ENCODE assay signal across 9 cellular contexts in genomic region chr7:22675917-22676343, GRCh38. TPM values are rescaled to one million over a fixed set of nuclear protein-coding genes. Genes with fewer than 3 reads are reported as not detected.
DNase-seq lines count a peak whose midpoint lies in the region; FAIRE-seq and TF ChIP-seq lines count a peak whose summit lies in the region.
"Had no signal": no experiment of that assay in that cellular context is flagged by ENCODE, and none has a peak within 500 bp of the region (broad histone marks: within the 10 kb centered on the region; RNA-seq: fewer than 3 reads in every experiment).

No MANE protein-coding gene starts in this region.

- TF ChIP-seq CTCF in fibroblast of pulmonary artery (IDR thresholded peaks at IDR 0.05; ENCODE audit: low read length, missing control alignments) = no peak

- peak; percentile 22 for DNase-seq in A172 (ENCODE audit: low spot score)
- no peak for DNase-seq in GM18507 (ENCODE audit: extremely low spot score, insufficient read length, low read depth)
- DNase-seq in activated CD4-positive, alpha-beta T cell treated with anti-CD3 and anti-CD28 coated beads, Interleukin-2, amount 10 ng/mL, durations not matched to agents 7 days and 5 days = peak; percentile 80
- peak; percentile 67 for DNase-seq in fibroblast of pulmonary artery (ENCODE audit: low read depth)
- no peak for DNase-seq in NCI-H524 treated with DMSO at 0.1 percent for 48 hours (lab: John Stamatoyannopoulos, UW)
- no peak for DNase-seq in NCI-H146 (lab: John Stamatoyannopoulos, UW)
- no peak for DNase-seq in SIG-M5 (lab: John Stamatoyannopoulos, UW)
- DNase-seq in DMS79 treated with DMSO at 0.1 percent for 48 hours (lab: John Stamatoyannopoulos, UW) = no peak

- peaks cover 19% of the 10 kb centered on the region for H3K9me3 Mint-ChIP-seq in activated CD4-positive, alpha-beta T cell treated with anti-CD3 and anti-CD28 coated beads, Interleukin-2, amount 10 ng/mL, durations not matched to agents 7 days and 5 days

- POLR2A ChIA-PET in activated CD4-positive, alpha-beta T cell treated with anti-CD3 and anti-CD28 coated beads, Interleukin-2, amount 10 ng/mL, durations not matched to agents 7 days and 5 days (lab: Charles Lee) = no interaction called here

- H3K27me3 Mint-ChIP-seq in activated CD4-positive, alpha-beta T cell treated with anti-CD3 and anti-CD28 coated beads, Interleukin-2, amount 10 ng/mL, durations not matched to agents 7 days and 5 days = peaks cover 2% of the 10 kb centered on the region
- H3K27me3 Mint-ChIP-seq: progenitor cell of endocrine pancreas had no signal

- peak overlapping the region; percentile 83 for H3K27ac Mint-ChIP-seq in activated CD4-positive, alpha-beta T cell treated with anti-CD3 and anti-CD28 coated beads, Interleukin-2, amount 10 ng/mL, durations not matched to agents 7 days and 5 days
- H3K27ac Mint-ChIP-seq: progenitor cell of endocrine pancreas had no signal

- H3K4me1 Mint-ChIP-seq in activated CD4-positive, alpha-beta T cell treated with anti-CD3 and anti-CD28 coated beads, Interleukin-2, amount 10 ng/mL, durations not matched to agents 7 days and 5 days = peaks cover 91% of the 10 kb centered on the region

- FAIRE-seq in GM18507 (lab: Jason Lieb, UNC) = peak; percentile 29

- H3K4me3 Mint-ChIP-seq in activated CD4-positive, alpha-beta T cell treated with anti-CD3 and anti-CD28 coated beads, Interleukin-2, amount 10 ng/mL, durations not matched to agents 7 days and 5 days = peak overlapping the region; percentile 2

- CTCF ChIA-PET in activated CD4-positive, alpha-beta T cell treated with anti-CD3 and anti-CD28 coated beads, Interleukin-2, amount 10 ng/mL, durations not matched to agents 7 days and 5 days (lab: Charles Lee) = interaction anchor here (0.7 to 1.0 kb wide), 2 partner anchors 13 to 24 kb away, joined by 3 read pairs; no protein-coding TSS in a partner anchor

- H3K4me3 ChIP-seq in fibroblast of pulmonary artery (replicated peaks; ENCODE audit: low read depth, low read length) = no peak overlapping the region

- peaks cover 40% of the 10 kb centered on the region for H3K36me3 Mint-ChIP-seq in activated CD4-positive, alpha-beta T cell treated with anti-CD3 and anti-CD28 coated beads, Interleukin-2, amount 10 ng/mL, durations not matched to agents 7 days and 5 days (ENCODE audit: low read depth)

RNA-seq across cellular contexts. Expression of gene IL6, which starts 51.1 kb away (rescaled TPM):
- 0.12 TPM in 1 of 2 replicates, not detected in the other for total RNA-seq in A172 (2014; rRNA removed; shearing (Covaris generic))
- total RNA-seq in activated CD4-positive, alpha-beta T cell treated with anti-CD3 and anti-CD28 coated beads, Interleukin-2, amount 10 ng/mL, durations not matched to agents 7 days and 5 days = under 1 TPM; 0.67 to 0.92 TPM
- total RNA-seq: progenitor cell of endocrine pancreas had no signal

Comparison
In these comparisons a context has a peak if more than half of its experiments do, and no peak if none do; other contexts are left out.
1. DNase-seq: peak in A172 (single experiment), activated CD4-positive, alpha-beta T cell treated with anti-CD3 and anti-CD28 coated beads, Interleukin-2, amount 10 ng/mL, durations not matched to agents 7 days and 5 days (single experiment) and fibroblast of pulmonary artery (single experiment); none in GM18507 (single experiment), NCI-H524 treated with DMSO at 0.1 percent for 48 hours (single experiment), NCI-H146 (single experiment), SIG-M5 (single experiment) and DMS79 treated with DMSO at 0.1 percent for 48 hours (single experiment).